7 cellular contexts compared by ENCODE assay signal in genomic region chr14:73785336-73785833, GRCh38.
A peak's percentile ranks its signal among the peaks of the same experiment; 100 is the strongest.
DNase-seq lines count a peak whose midpoint lies in the region; ATAC-seq and TF ChIP-seq lines count a peak whose summit lies in the region.

No MANE protein-coding gene starts in this region.

- H3K79me2 ChIP-seq in Karpas-422 (ENCODE audit: low read length): peaks cover 63% of the 10 kb centered on the region

- no peaks in the 10 kb centered on the region for H3K27me3 ChIP-seq in Karpas-422 (ENCODE audit: low read length)
- peaks cover 76% of the 10 kb centered on the region for H3K27me3 ChIP-seq in iPS-18a (ENCODE audit: control insufficient read depth, insufficient read depth, low read length)

- H3K27ac ChIP-seq in Karpas-422 (ENCODE audit: low read length) (peak overlapping the region; percentile 89), iPS-18a (ENCODE audit: low read length) (no peak overlapping the region), skin epidermis (peak overlapping the region in 20 of 21 experiments; percentile 88 to 100 (median 97))

- H3K4me2 ChIP-seq in Karpas-422 (ENCODE audit: low read depth, low read length, poor library complexity, severe bottlenecking): peak overlapping the region; percentile 100

- H4K20me1 ChIP-seq in Karpas-422 (ENCODE audit: insufficient read depth, low read depth, low read length): no peaks in the 10 kb centered on the region

- ATAC-seq in HG03354 (IDR thresholded peaks at IDR 0.05; ENCODE audit: poor library complexity, severe bottlenecking, unreplicated experiment) (no peak), GM21390 (IDR thresholded peaks at IDR 0.05; ENCODE audit: unreplicated experiment) (no peak)

- peak; percentile 61 for DNase-seq in GM12865 (ENCODE audit: low read depth)
- DNase-seq in Karpas-422: peak; percentile 87
- DNase-seq in amniotic stem cell (lab: John Stamatoyannopoulos, UW): peak; percentile 55

- H3K4me3 ChIP-seq in GM12865 (ENCODE audit: low read depth, low read length) (peak overlapping the region; percentile 88), Karpas-422 (ENCODE audit: low read length) (peak overlapping the region; percentile 89), iPS-18a (ENCODE audit: low read length) (peak overlapping the region; percentile 69), skin epidermis (peak overlapping the region; percentile 43 to 81 (median 60))

- H3K36me3 ChIP-seq in Karpas-422 (ENCODE audit: insufficient read depth, low read length): no peaks in the 10 kb centered on the region
- H3K36me3 ChIP-seq in iPS-18a (ENCODE audit: control insufficient read depth, low read depth, low read length): no peaks in the 10 kb centered on the region

- TF ChIP-seq CTCF in GM12865 (IDR thresholded peaks at IDR 0.05; ENCODE audit: insufficient read depth, low read depth, low read length, missing control alignments): no peak

- H2AFZ ChIP-seq in Karpas-422 (ENCODE audit: low read length): no peak overlapping the region

- H3K4me1 ChIP-seq in Karpas-422 (ENCODE audit: low read length) (peaks cover 52% of the 10 kb centered on the region), iPS-18a (ENCODE audit: control insufficient read depth, low read depth, low read length) (peaks cover 30% of the 10 kb centered on the region)

- H3K9ac ChIP-seq in Karpas-422 (ENCODE audit: low read length) (peak overlapping the region; percentile 90), iPS-18a (ENCODE audit: low read length) (peak overlapping the region; percentile 35)

- no peaks in the 10 kb centered on the region for H3K9me2 ChIP-seq in Karpas-422 (replicated peaks; ENCODE audit: insufficient read depth, low read length)

- H3K9me3 ChIP-seq in Karpas-422 (ENCODE audit: low read length): no peaks in the 10 kb centered on the region
- no peaks in the 10 kb centered on the region for H3K9me3 ChIP-seq in iPS-18a (ENCODE audit: control insufficient read depth, low read depth, low read length)
